1 cellular context compared by ENCODE assay signal in the genomic region with DNA sequence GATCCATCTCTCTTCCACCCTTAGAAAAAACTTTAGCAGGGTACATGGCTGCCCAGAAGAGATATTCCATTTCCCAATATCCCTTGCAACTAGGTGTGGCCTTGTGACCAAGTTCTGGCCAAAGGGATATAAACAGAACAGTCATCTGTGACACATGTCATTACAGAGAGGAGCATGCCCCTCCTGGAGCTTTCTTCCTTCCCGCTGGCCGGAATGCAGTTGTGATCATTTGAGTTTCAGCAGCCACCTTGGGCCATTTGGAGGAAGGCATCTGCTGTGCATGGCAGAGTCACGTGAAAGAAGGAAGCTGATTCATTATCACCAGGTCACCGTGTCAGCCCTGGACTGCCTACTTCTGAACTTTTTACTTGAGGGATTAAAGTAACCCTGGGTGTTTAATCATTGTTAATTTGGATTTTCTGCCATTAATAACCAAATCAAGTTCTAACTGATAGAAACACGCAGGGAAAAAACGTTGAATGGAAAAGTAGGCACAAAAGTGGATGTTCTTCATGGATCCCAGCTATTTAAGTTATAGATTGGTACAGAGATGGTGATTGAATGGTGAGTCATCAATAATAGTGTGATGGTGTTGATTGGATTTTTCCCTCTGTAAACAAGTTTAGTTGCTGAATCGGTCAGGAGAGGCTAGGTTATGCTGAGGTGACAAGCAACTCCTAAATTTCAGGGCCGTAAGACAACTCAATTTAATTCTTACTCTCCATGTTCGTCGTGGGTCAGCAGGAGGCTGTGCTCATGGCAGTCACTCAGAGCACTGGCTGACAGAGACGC.
TF ChIP-seq lines count a peak whose summit lies in the region.

No MANE protein-coding gene starts in this region.

TF ChIP-seq in IMR-90, 13 proteins besides CTCF, POLR2A, EP300 and RAD21 (continued from another document):
- TF ChIP-seq MAFK (IDR thresholded peaks at IDR 0.05; ENCODE audit: low read depth, low read length) = no peak
- TF ChIP-seq RFX5 (IDR thresholded peaks at IDR 0.05; ENCODE audit: low read depth, low read length) = no peak
- TF ChIP-seq MXI1 (IDR thresholded peaks at IDR 0.05; ENCODE audit: borderline replicate concordance, low read depth, low read length) = no peak
- no peak for TF ChIP-seq USF2 (IDR thresholded peaks at IDR 0.05; ENCODE audit: low read depth, low read length)
- TF ChIP-seq, protein P1, sequence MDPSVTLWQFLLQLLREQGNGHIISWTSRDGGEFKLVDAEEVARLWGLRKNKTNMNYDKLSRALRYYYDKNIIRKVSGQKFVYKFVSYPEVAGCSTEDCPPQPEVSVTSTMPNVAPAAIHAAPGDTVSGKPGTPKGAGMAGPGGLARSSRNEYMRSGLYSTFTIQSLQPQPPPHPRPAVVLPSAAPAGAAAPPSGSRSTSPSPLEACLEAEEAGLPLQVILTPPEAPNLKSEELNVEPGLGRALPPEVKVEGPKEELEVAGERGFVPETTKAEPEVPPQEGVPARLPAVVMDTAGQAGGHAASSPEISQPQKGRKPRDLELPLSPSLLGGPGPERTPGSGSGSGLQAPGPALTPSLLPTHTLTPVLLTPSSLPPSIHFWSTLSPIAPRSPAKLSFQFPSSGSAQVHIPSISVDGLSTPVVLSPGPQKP (IDR thresholded peaks at IDR 0.05; ENCODE audit: borderline replicate concordance, low read depth, low read length) = no peak
- TF ChIP-seq CEBPB (IDR thresholded peaks at IDR 0.05; ENCODE audit: low read depth, low read length) = no peak
- no peak for TF ChIP-seq CHD1 (IDR thresholded peaks at IDR 0.05; ENCODE audit: low read depth, low read length)
- no peak for TF ChIP-seq FOS (IDR thresholded peaks at IDR 0.05; ENCODE audit: low read depth, low read length)
